18 cellular contexts compared by ENCODE assay signal in genomic region chr10:25142465-25142864, GRCh38. TPM values are rescaled to one million over a fixed set of nuclear protein-coding genes. Genes with fewer than 3 reads are reported as not detected.
"Had no signal": no experiment of that assay in that cellular context is flagged by ENCODE, and none has a peak within 500 bp of the region (broad histone marks: within the 10 kb centered on the region; RNA-seq: fewer than 3 reads in every experiment).

No MANE protein-coding gene starts in this region.

- DNase-seq: activated CD4-positive, alpha-beta memory T cell treated with anti-CD3 and anti-CD28 coated beads for 36 hours; activated CD4-positive, alpha-beta T cell treated with anti-CD3 and anti-CD28 coated beads for 36 hours; activated CD8-positive, alpha-beta memory T cell treated with anti-CD3 and anti-CD28 coated beads, Interleukin-2, amount 10 ng/mL, durations not matched to agents 7 days and 5 days; activated naive CD4-positive, alpha-beta T cell treated with anti-CD3 and anti-CD28 coated beads, Interleukin-2, amount 50 U/mL, for 16 hours; activated T-cell treated with anti-CD3 and anti-CD28 coated beads, Interleukin-2, amount 50 U/mL, for 1 hour; cortex of kidney; effector CD4-positive, alpha-beta T cell; esophagus squamous epithelium; foreskin keratinocyte; lower lobe of right lung; nucleus accumbens; posterior cingulate gyrus; retina; stimulated activated CD4-positive, alpha-beta T cell treated with anti-CD3 and anti-CD28 coated beads, Interleukin-12 subunit alpha, Interleukin-12 subunit beta, amount 100 ng/mL, for 4 hours; stimulated activated CD4-positive, alpha-beta T cell treated with anti-CD3 and anti-CD28 coated beads, Interleukin-2, amount 100 ng/mL, for 24 hours; stomach; upper lobe of right lung had no signal

- ATAC-seq: activated CD4-positive, alpha-beta T cell treated with anti-CD3 and anti-CD28 coated beads for 36 hours; activated CD8-positive, alpha-beta memory T cell treated with anti-CD3 and anti-CD28 coated beads, Interleukin-2, amount 10 ng/mL, durations not matched to agents 7 days and 5 days; foreskin keratinocyte; lower lobe of right lung; upper lobe of right lung had no signal

RNA-seq across cellular contexts. Expression of gene GPR158, which starts 32.3 kb away (rescaled TPM):
- total RNA-seq: activated CD4-positive, alpha-beta memory T cell treated with anti-CD3 and anti-CD28 coated beads for 36 hours; activated CD4-positive, alpha-beta T cell treated with anti-CD3 and anti-CD28 coated beads for 36 hours; activated CD8-positive, alpha-beta memory T cell treated with anti-CD3 and anti-CD28 coated beads, Interleukin-2, amount 10 ng/mL, durations not matched to agents 7 days and 5 days; esophagus squamous epithelium; foreskin keratinocyte; thoracic aorta; upper lobe of right lung had no signal
- polyA plus RNA-seq: foreskin keratinocyte had no signal
